ENCODE assay signal across 20 cellular contexts in genomic region chr2:238629064-238629463, GRCh38.
A peak's percentile ranks its signal among the peaks of the same experiment; 100 is the strongest.
DNase-seq lines count a peak whose midpoint lies in the region; ATAC-seq and TF ChIP-seq lines count a peak whose summit lies in the region.
"Had no signal": no experiment of that assay in that cellular context is flagged by ENCODE, and none has a peak within 500 bp of the region (broad histone marks: within the 10 kb centered on the region; RNA-seq: fewer than 3 reads in every experiment).

No MANE protein-coding gene starts in this region.

- H3K9me2 ChIP-seq in SK-N-SH: no peaks in the 10 kb centered on the region

- H2AFZ ChIP-seq in SK-N-SH (ENCODE audit: low read depth): no peak overlapping the region
- H2AFZ ChIP-seq: GM23338 had no signal

- CTCF ChIA-PET in SK-N-SH (lab: Yijun Ruan, JAX): interaction anchor here (1.3 to 1.7 kb wide), 2 partner anchors 59 to 156 kb away, joined by 3 to 5 read pairs; no protein-coding TSS in a partner anchor

- no peak for ATAC-seq in SK-N-SH treated with all-trans-retinoic acid at 6 μM for 48 hours
- ATAC-seq in omental fat pad (ENCODE audit: low FRiP score): peak; percentile 12
- ATAC-seq in upper lobe of right lung: no peak
- ATAC-seq: GM12878, GM23338, HCT116 had no signal

- no peak for TF ChIP-seq CTCF in SK-N-SH (IDR thresholded peaks at IDR 0.05)
- no peak for TF ChIP-seq CTCF in omental fat pad (IDR thresholded peaks at IDR 0.05)
- no peak for TF ChIP-seq CTCF in upper lobe of right lung (IDR thresholded peaks at IDR 0.05)

- H3K36me3 ChIP-seq in SK-N-SH (replicated peaks in 1 of 2; ENCODE audit: control insufficient read depth in 1 of 2, insufficient read depth in 2 of 2, low read length in 1 of 2) (no peaks in the 10 kb centered on the region), upper lobe of right lung (no peaks in the 10 kb centered on the region)
- H3K36me3 ChIP-seq: BE2C; BLaER1 treated with 17β-estradiol and CSF1 and Interleukin-3, amounts not matched to agents 10 nM and 100 nM had no signal

- H3K9me3 ChIP-seq in SK-N-SH (no peaks in the 10 kb centered on the region), upper lobe of right lung (no peaks in the 10 kb centered on the region)
- H3K9me3 ChIP-seq: BE2C had no signal

- no peaks in the 10 kb centered on the region for H3F3A ChIP-seq in SK-N-SH (replicated peaks; ENCODE audit: insufficient read depth)

- H3K27me3 ChIP-seq in SK-N-SH (ENCODE audit: insufficient read depth) (no peaks in the 10 kb centered on the region), upper lobe of right lung (no peaks in the 10 kb centered on the region)
- H3K27me3 ChIP-seq: BLaER1 treated with 17β-estradiol and CSF1 and Interleukin-3, amounts not matched to agents 10 nM and 100 nM had no signal

- POLR2A ChIA-PET in SK-N-SH (lab: Yijun Ruan, JAX): no interaction called here

- no peaks in the 10 kb centered on the region for H4K20me1 ChIP-seq in SK-N-SH (ENCODE audit: insufficient read depth)
- H4K20me1 ChIP-seq: BLaER1 treated with 17β-estradiol and CSF1 and Interleukin-3, amounts not matched to agents 10 nM and 100 nM had no signal

- H3K79me2 ChIP-seq in SK-N-SH (ENCODE audit: insufficient read depth): no peaks in the 10 kb centered on the region

- no peak overlapping the region for H3K27ac ChIP-seq in SK-N-SH (ENCODE audit: low read depth in 2 of 2, low read length in 1 of 2)
- H3K27ac ChIP-seq in epithelial cell of prostate: peak overlapping the region; percentile 57
- H3K27ac ChIP-seq in upper lobe of right lung: no peak overlapping the region
- H3K27ac ChIP-seq: 22Rv1; BLaER1 treated with 17β-estradiol and CSF1 and Interleukin-3, amounts not matched to agents 10 nM and 100 nM had no signal

- TF ChIP-seq RAD21 in SK-N-SH (IDR thresholded peaks at IDR 0.05; ENCODE audit: low read length): no peak

- H3K9ac ChIP-seq in SK-N-SH: no peak overlapping the region
- H3K9ac ChIP-seq: BLaER1 treated with 17β-estradiol and CSF1 and Interleukin-3, amounts not matched to agents 10 nM and 100 nM had no signal

- no peak overlapping the region for H3K4me2 ChIP-seq in SK-N-SH
- H3K4me2 ChIP-seq: BLaER1 treated with 17β-estradiol and CSF1 and Interleukin-3, amounts not matched to agents 10 nM and 100 nM; GM23338 had no signal

- H3K4me3 ChIP-seq in SK-N-SH (ENCODE audit: low read depth in 2 of 2, low read length in 1 of 2) (no peak overlapping the region), upper lobe of right lung (no peak overlapping the region)
- H3K4me3 ChIP-seq: BLaER1 treated with 17β-estradiol and CSF1 and Interleukin-3, amounts not matched to agents 10 nM and 100 nM; GM12878; GM23338 had no signal

- 63% methylated on average over 8 of the region's 8 CpGs for WGBS in SK-N-SH (ENCODE audit: low lambda C conversion rate)

- H3K4me1 ChIP-seq in SK-N-SH (ENCODE audit: control insufficient read depth in 1 of 2, insufficient read depth in 2 of 2, low read depth in 1 of 2, low read length in 1 of 2) (peaks cover 0 to 3% of the 10 kb centered on the region in 2 experiments; a peak in 1 of 4 replicates), upper lobe of right lung (no peaks in the 10 kb centered on the region)
- H3K4me1 ChIP-seq: BE2C; BLaER1 treated with 17β-estradiol and CSF1 and Interleukin-3, amounts not matched to agents 10 nM and 100 nM had no signal

- no peak for TF ChIP-seq EP300 in SK-N-SH (IDR thresholded peaks at IDR 0.05; ENCODE audit: borderline replicate concordance in 1 of 2, low read depth in 1 of 2, low read length in 1 of 2)

- DNase-seq in SK-N-SH (no peak), epithelial cell of prostate (ENCODE audit: low read depth, low spot score) (no peak), omental fat pad (ENCODE audit: low spot score) (no peak), upper lobe of right lung (no peak)
- no peak for DNase-seq in activated T-cell treated with anti-CD3 and anti-CD28 coated beads, Interleukin-2, amount 50 U/mL, for 1 hour
- DNase-seq: AML-193; BE2C; CD4-positive, alpha-beta T cell; CD8-positive, alpha-beta memory T cell; DMS 273 treated with DMSO at 0.1 percent for 48 hours; DMS79; EL; GDM1; H9 had no signal

- intact Hi-C loops in upper lobe of right lung (cut with DNase I): no loop called here

TF ChIP-seq in SK-N-SH, 30 proteins besides CTCF, POLR2A, EP300 and RAD21:
- TF ChIP-seq FOXJ3 (CRISPR knock-in tag; IDR thresholded peaks at IDR 0.05) (no peak), YY1 (IDR thresholded peaks at IDR 0.05; ENCODE audit: low read depth) (no peak), MXI1 (IDR thresholded peaks at IDR 0.05; ENCODE audit: low read depth, low read length) (peak; percentile 34; the same call in 1 of the 2 replicates), GATA2 (CRISPR knock-in tag; IDR thresholded peaks at IDR 0.05) (peak; percentile 41), MAX (IDR thresholded peaks at IDR 0.05; ENCODE audit: low read depth) (no peak)

TF ChIP-seq in SK-N-SH treated with all-trans-retinoic acid at 6 μM for 48 hours, 23 proteins besides CTCF, POLR2A, EP300 and RAD21:
- TF ChIP-seq ZNF70 (CRISPR knock-in tag; IDR thresholded peaks at IDR 0.05) (no peak), CSDC2 (CRISPR knock-in tag; IDR thresholded peaks at IDR 0.05) (no peak), ZFP3 (CRISPR knock-in tag; IDR thresholded peaks at IDR 0.05) (no peak), ZFP30 (CRISPR knock-in tag; IDR thresholded peaks at IDR 0.05) (no peak), ESRRG (CRISPR knock-in tag; IDR thresholded peaks at IDR 0.05) (no peak), OSR1 (CRISPR knock-in tag; IDR thresholded peaks at IDR 0.05) (no peak), ZC3H10 (CRISPR knock-in tag; IDR thresholded peaks at IDR 0.05) (no peak), RARB (CRISPR knock-in tag; IDR thresholded peaks at IDR 0.05) (no peak), BACH2 (CRISPR knock-in tag; IDR thresholded peaks at IDR 0.05; ENCODE audit: borderline replicate concordance) (no peak), ZNF8 (CRISPR knock-in tag; IDR thresholded peaks at IDR 0.05) (no peak), PPARA (CRISPR knock-in tag; IDR thresholded peaks at IDR 0.05; ENCODE audit: borderline replicate concordance) (no peak), ISL1 (CRISPR knock-in tag; IDR thresholded peaks at IDR 0.05) (no peak)
